13 cellular contexts compared by ENCODE assay signal in genomic region chr10:79184649-79185048, GRCh38.
A peak's percentile ranks its signal among the peaks of the same experiment; 100 is the strongest.
DNase-seq lines count a peak whose midpoint lies in the region; ATAC-seq and TF ChIP-seq lines count a peak whose summit lies in the region.
"Had no signal": no experiment of that assay in that cellular context is flagged by ENCODE, and none has a peak within 500 bp of the region (broad histone marks: within the 10 kb centered on the region; RNA-seq: fewer than 3 reads in every experiment).

No MANE protein-coding gene starts in this region.

- POLR2A ChIA-PET in IMR-90 (lab: Charles Lee; ENCODE audit: unreplicated experiment): no interaction called here

- H4K8ac ChIP-seq in IMR-90 (ENCODE audit: low read depth in 2 of 2, low read length in 2 of 2): peak overlapping the region; percentile 4 to 14; a peak in 1 of 4 replicates
- H4K8ac ChIP-seq in mesenchymal stem cell (ENCODE audit: low read length): peak overlapping the region; percentile 78

- H4K5ac ChIP-seq in IMR-90 (ENCODE audit: low read depth, low read length): peak overlapping the region; percentile 11; the same call in 1 of the 2 replicates

- TF ChIP-seq RAD21 in IMR-90 (IDR thresholded peaks at IDR 0.05; ENCODE audit: low read length): no peak

- CTCF ChIA-PET in IMR-90 (lab: Yijun Ruan, JAX): interaction anchor here (1.2 kb wide), 1 partner anchor 10 kb away, joined by 4 read pairs; no protein-coding TSS in a partner anchor

- no TSS peak for BruUV-seq in IMR-90 (replicated peaks; lab: Mats Ljungman, UMichigan)

- H3K18ac ChIP-seq in IMR-90 (ENCODE audit: low read depth, low read length): 0 out of 2 replicates have a peak overlapping the region, but pooled peaks have one; percentile 45
- H3K18ac ChIP-seq in mesenchymal stem cell (ENCODE audit: low read depth in 1 of 2, low read length in 2 of 2): peak overlapping the region; percentile 85 to 92

- H3K4me3 Mint-ChIP-seq in chondrocyte (ENCODE audit: unreplicated experiment): no peak overlapping the region
- H3K4me3 Mint-ChIP-seq: activated naive CD8-positive, alpha-beta T cell treated with anti-CD3 and anti-CD28 coated beads, Interleukin-2, amount 10 ng/mL, durations not matched to agents 7 days and 5 days; stimulated activated naive B cell treated with anti-CD40 and anti-IgM and Interleukin-4, amounts not matched to agents 10 μg/mL and 1 μg/mL and 100 μg/mL, for 72 hours had no signal

- peaks cover 6% of the 10 kb centered on the region for H3K36me3 Mint-ChIP-seq in chondrocyte (ENCODE audit: low read depth)
- H3K36me3 Mint-ChIP-seq: activated naive CD8-positive, alpha-beta T cell treated with anti-CD3 and anti-CD28 coated beads, Interleukin-2, amount 10 ng/mL, durations not matched to agents 7 days and 5 days; stimulated activated naive B cell treated with anti-CD40 and anti-IgM and Interleukin-4, amounts not matched to agents 10 μg/mL and 1 μg/mL and 100 μg/mL, for 72 hours had no signal

- H3K4ac ChIP-seq in IMR-90 (ENCODE audit: low read depth, low read length) (peak overlapping the region; percentile 94), mesenchymal stem cell (ENCODE audit: low read depth in 1 of 2, low read length in 2 of 2) (peak overlapping the region; percentile 15 to 67)

- intact Hi-C loops in IMR-90 (cut with micrococcal nuclease): no loop called here

- H3K27me3 ChIP-seq in IMR-90 (ENCODE audit: control insufficient read depth, insufficient read depth, low read length): no peaks in the 10 kb centered on the region
- no peaks in the 10 kb centered on the region for H3K27me3 ChIP-seq in mesenchymal stem cell (ENCODE audit: control insufficient read depth in 1 of 2, insufficient read depth in 1 of 2, low read length in 2 of 2)

- H3K4me3 ChIP-seq in IMR-90 (ENCODE audit: insufficient read depth, low read depth, low read length) (no peak overlapping the region), mesenchymal stem cell (ENCODE audit: insufficient read depth in 1 of 2, low read depth in 1 of 2, low read length in 2 of 2) (no peak overlapping the region)

- DNase-seq in IMR-90 (no peak), chondrocyte (ENCODE audit: low spot score) (no peak), mesenchymal stem cell (no peak), substantia nigra (lab: John Stamatoyannopoulos, UW) (no peak), hepatic stellate cell (ENCODE audit: low spot score) (no peak), GM19240 (ENCODE audit: insufficient read length, low spot score) (no peak), Kasumi-1 (lab: John Stamatoyannopoulos, UW) (no peak)
- no peak for DNase-seq in activated CD8-positive, alpha-beta memory T cell treated with anti-CD3 and anti-CD28 coated beads, Interleukin-2, amount 50 U/mL, for 48 hours
- DNase-seq: activated naive CD8-positive, alpha-beta T cell treated with anti-CD3 and anti-CD28 coated beads, Interleukin-2, amount 10 ng/mL, durations not matched to agents 7 days and 5 days; hippocampal formation; KG1; OCI-M1; stimulated activated naive B cell treated with anti-CD40 and anti-IgM and Interleukin-4, amounts not matched to agents 10 μg/mL and 1 μg/mL and 100 μg/mL, for 72 hours had no signal

- H2AK5ac ChIP-seq in IMR-90 (ENCODE audit: low read depth, low read length) (peak overlapping the region; percentile 91), mesenchymal stem cell (ENCODE audit: low read length, severe bottlenecking) (peak overlapping the region; percentile 29)

- H3K9me1 ChIP-seq in IMR-90 (ENCODE audit: insufficient read depth, low read length): peaks cover 57% of the 10 kb centered on the region

- H2BK12ac ChIP-seq in mesenchymal stem cell (ENCODE audit: low read length in 2 of 2): peak overlapping the region; percentile 69 to 91

- H2BK15ac ChIP-seq in IMR-90 (ENCODE audit: low read depth, low read length) (0 out of 3 replicates have a peak overlapping the region, but pooled peaks have one; percentile 23), mesenchymal stem cell (ENCODE audit: low read depth, poor library complexity, severe bottlenecking) (peak overlapping the region; percentile 44)

- H2AFZ ChIP-seq in IMR-90 (replicated peaks; ENCODE audit: low read length, poor library complexity) (peak overlapping the region; percentile 38), mesenchymal stem cell (ENCODE audit: low read depth, low read length) (no peak overlapping the region)

- peak overlapping the region; percentile 75 for H2BK5ac ChIP-seq in IMR-90 (ENCODE audit: low read depth, low read length, poor library complexity, severe bottlenecking)
- H2BK5ac ChIP-seq in mesenchymal stem cell (ENCODE audit: low read depth, low read length, poor library complexity, severe bottlenecking): peak overlapping the region; percentile 46

- peaks cover 84% of the 10 kb centered on the region for H3K4me1 Mint-ChIP-seq in chondrocyte (ENCODE audit: low read depth)
- H3K4me1 Mint-ChIP-seq: activated naive CD8-positive, alpha-beta T cell treated with anti-CD3 and anti-CD28 coated beads, Interleukin-2, amount 10 ng/mL, durations not matched to agents 7 days and 5 days had no signal

- H3K4me2 ChIP-seq in IMR-90 (ENCODE audit: low read depth, low read length) (peak overlapping the region; percentile 6; the same call in 1 of the 2 replicates), mesenchymal stem cell (ENCODE audit: low read length, poor library complexity, severe bottlenecking) (no peak overlapping the region)

- peaks cover 30% of the 10 kb centered on the region for H3K36me3 ChIP-seq in IMR-90 (ENCODE audit: control insufficient read depth, insufficient read depth, low read length)
- H3K36me3 ChIP-seq in mesenchymal stem cell (ENCODE audit: control insufficient read depth in 1 of 2, insufficient read depth in 2 of 2, low read depth in 1 of 2, low read length in 2 of 2): peaks cover 57 to 59% of the 10 kb centered on the region in 2 experiments

- H4K20me1 ChIP-seq in IMR-90 (ENCODE audit: insufficient read depth, low read length): peaks cover 35% of the 10 kb centered on the region

- H3K27ac ChIP-seq in IMR-90 (ENCODE audit: insufficient read depth, low read length) (peak overlapping the region; percentile 48), mesenchymal stem cell (ENCODE audit: low read length, poor library complexity, severe bottlenecking) (peak overlapping the region; percentile 87), substantia nigra (ENCODE audit: low read depth, low read length, poor library complexity, severe bottlenecking) (peak overlapping the region; percentile 47)

- H2BK20ac ChIP-seq in IMR-90 (ENCODE audit: low read depth, low read length): peak overlapping the region; percentile 91

- dilution Hi-C loops in IMR-90 (cut with HindIII; ENCODE audit: low sequenced_read_pairs, unreplicated experiment): no loop called here

- no peaks in the 10 kb centered on the region for H3K9me3 Mint-ChIP-seq in chondrocyte (ENCODE audit: low read depth)
- H3K9me3 Mint-ChIP-seq: activated naive CD8-positive, alpha-beta T cell treated with anti-CD3 and anti-CD28 coated beads, Interleukin-2, amount 10 ng/mL, durations not matched to agents 7 days and 5 days; stimulated activated naive B cell treated with anti-CD40 and anti-IgM and Interleukin-4, amounts not matched to agents 10 μg/mL and 1 μg/mL and 100 μg/mL, for 72 hours had no signal

- peak overlapping the region; percentile 89; the same call in 1 of the 2 replicates for H3K14ac ChIP-seq in IMR-90 (replicated peaks; ENCODE audit: low read depth, low read length)
- peak overlapping the region in 1 of 2 experiments; percentile 66 for H3K14ac ChIP-seq in mesenchymal stem cell (ENCODE audit: low read length in 2 of 2)

- H3K4me1 ChIP-seq in IMR-90 (ENCODE audit: control insufficient read depth, insufficient read depth, low read length): peaks cover 56% of the 10 kb centered on the region
- peaks cover 87% of the 10 kb centered on the region for H3K4me1 ChIP-seq in mesenchymal stem cell (ENCODE audit: control insufficient read depth, insufficient read depth, low read depth, low read length)

- peak overlapping the region; percentile 68; the same call in 1 of the 2 replicates for H3K56ac ChIP-seq in IMR-90 (ENCODE audit: extremely low read depth, insufficient read depth, low read length)

- no peaks in the 10 kb centered on the region for H3K9me3 ChIP-seq in IMR-90 (ENCODE audit: control insufficient read depth, insufficient read depth, low read length)
- no peaks in the 10 kb centered on the region for H3K9me3 ChIP-seq in mesenchymal stem cell (ENCODE audit: control insufficient read depth, low read length)

- H3K23ac ChIP-seq in IMR-90 (ENCODE audit: low read depth, low read length): peak overlapping the region; percentile 60
- no peak overlapping the region for H3K23ac ChIP-seq in mesenchymal stem cell (ENCODE audit: low read length in 2 of 2)

- no peak overlapping the region for H3K9ac ChIP-seq in IMR-90 (ENCODE audit: low read depth, low read length)
- peak overlapping the region; percentile 24 for H3K9ac ChIP-seq in mesenchymal stem cell (ENCODE audit: low read length)

- 43% methylated on average over 1 of the region's 6 CpGs; no CpG with 5 or more reads in 1 of the 2 experiments for WGBS in IMR-90 (ENCODE audit: extremely low coverage in 2 of 2, insufficient read length in 1 of 2), 2 experiments
- WGBS in mesenchymal stem cell: 52% methylated on average over 6 of the region's 6 CpGs

- H2BK120ac ChIP-seq in IMR-90 (ENCODE audit: low read depth, low read length) (peak overlapping the region; percentile 89), mesenchymal stem cell (ENCODE audit: low read depth, low read length) (peak overlapping the region; percentile 9)

- TF ChIP-seq POLR2A in IMR-90 (IDR thresholded peaks at IDR 0.05; ENCODE audit: low read depth, low read length): no peak

- H3K79me1 ChIP-seq in IMR-90 (ENCODE audit: low read depth in 1 of 2, low read length in 2 of 2) (peaks cover 57 to 98% of the 10 kb centered on the region in 2 experiments), mesenchymal stem cell (replicated peaks; ENCODE audit: low read length, poor library complexity, severe bottlenecking) (peaks cover 30% of the 10 kb centered on the region)

- H3K27me3 Mint-ChIP-seq in chondrocyte (ENCODE audit: low read depth): no peaks in the 10 kb centered on the region
- H3K27me3 Mint-ChIP-seq: activated naive CD8-positive, alpha-beta T cell treated with anti-CD3 and anti-CD28 coated beads, Interleukin-2, amount 10 ng/mL, durations not matched to agents 7 days and 5 days had no signal

- peak overlapping the region; percentile 69 for H4K91ac ChIP-seq in IMR-90 (ENCODE audit: insufficient read depth, low read depth, low read length)
- peak overlapping the region; percentile 81 for H4K91ac ChIP-seq in mesenchymal stem cell (ENCODE audit: low read length)

- no peak for TF ChIP-seq CTCF in IMR-90 (conservative IDR thresholded peaks at IDR 0.05; ENCODE audit: low read depth, low read length)
- TF ChIP-seq CTCF in chondrocyte (IDR thresholded peaks at IDR 0.05): no peak

- peak overlapping the region; percentile 89 for H3K27ac Mint-ChIP-seq in chondrocyte (ENCODE audit: unreplicated experiment)
- H3K27ac Mint-ChIP-seq: activated naive CD8-positive, alpha-beta T cell treated with anti-CD3 and anti-CD28 coated beads, Interleukin-2, amount 10 ng/mL, durations not matched to agents 7 days and 5 days; stimulated activated naive B cell treated with anti-CD40 and anti-IgM and Interleukin-4, amounts not matched to agents 10 μg/mL and 1 μg/mL and 100 μg/mL, for 72 hours had no signal

- in situ Hi-C loops in IMR-90 (cut with MboI; ENCODE audit: low sequenced_read_pairs): loop anchor here (5.0 kb wide), 1 partner anchor 102 kb away; no protein-coding TSS in a partner anchor

- no peak for ATAC-seq in IMR-90 (ENCODE audit: low read depth)
- ATAC-seq: stimulated activated naive B cell treated with anti-CD40 and anti-IgM and Interleukin-4, amounts not matched to agents 10 μg/mL and 1 μg/mL and 100 μg/mL, for 72 hours had no signal

- peak overlapping the region; percentile 82 for H2AK9ac ChIP-seq in IMR-90 (replicated peaks; ENCODE audit: low read depth, low read length, poor library complexity)
